16 cellular contexts compared by ENCODE assay signal in the genomic region with DNA sequence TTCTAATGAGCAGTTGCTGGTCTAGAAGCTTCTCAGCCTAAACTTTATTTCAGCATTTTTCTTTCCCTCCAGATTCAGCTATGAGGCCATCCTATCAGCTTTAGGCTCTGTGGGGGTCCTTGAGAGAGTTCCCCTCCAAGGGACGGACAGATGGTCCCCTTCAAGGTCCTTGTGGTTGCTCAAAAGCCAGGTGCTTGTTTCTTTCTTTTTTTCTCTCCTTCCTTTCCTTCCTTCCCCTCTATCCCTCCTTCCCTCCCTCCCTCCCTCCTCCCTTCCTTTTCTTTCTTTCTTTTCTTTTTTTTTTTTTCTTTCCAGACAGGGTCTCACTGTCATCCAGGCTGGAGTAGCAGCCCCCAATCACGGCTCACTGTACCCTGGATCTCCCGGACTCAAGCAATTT. TPM values are rescaled to one million over a fixed set of nuclear protein-coding genes. Genes with fewer than 3 reads are reported as not detected.
DNase-seq lines count a peak whose midpoint lies in the region; ATAC-seq, FAIRE-seq and TF ChIP-seq lines count a peak whose summit lies in the region.
"Had no signal": no experiment of that assay in that cellular context is flagged by ENCODE, and none has a peak within 500 bp of the region (broad histone marks: within the 10 kb centered on the region; RNA-seq: fewer than 3 reads in every experiment).

No MANE protein-coding gene starts in this region.

- no peaks in the 10 kb centered on the region for H3K9me3 Mint-ChIP-seq in activated CD4-positive, alpha-beta T cell treated with anti-CD3 and anti-CD28 coated beads for 36 hours (ENCODE audit: low read depth)
- no peaks in the 10 kb centered on the region for H3K9me3 Mint-ChIP-seq in GM23338

- H3K36me3 Mint-ChIP-seq in activated CD4-positive, alpha-beta T cell treated with anti-CD3 and anti-CD28 coated beads for 36 hours (ENCODE audit: low read depth): no peaks in the 10 kb centered on the region
- H3K36me3 Mint-ChIP-seq in GM23338 (ENCODE audit: low read depth): no peaks in the 10 kb centered on the region; the same call in 2 of the 3 replicates
- H3K36me3 Mint-ChIP-seq: mesothelial cell of epicardium had no signal

- no peak overlapping the region for H3K4me3 ChIP-seq in GM23338
- no peak overlapping the region for H3K4me3 ChIP-seq in K562
- H3K4me3 ChIP-seq in neutrophil (ENCODE audit: low read depth in 1 of 2, low read length in 1 of 2): peak overlapping the region; percentile 86 to 96
- H3K4me3 ChIP-seq: PC-9 had no signal

- peaks cover 42% of the 10 kb centered on the region for H3K27me3 ChIP-seq in GM23338 (ENCODE audit: insufficient read depth)
- H3K27me3 ChIP-seq in K562 (ENCODE audit: control insufficient read depth in 2 of 2, insufficient read depth in 2 of 2, low read length in 2 of 2): peaks cover 31 to 48% of the 10 kb centered on the region in 2 experiments
- H3K27me3 ChIP-seq in neutrophil: no peaks in the 10 kb centered on the region
- H3K27me3 ChIP-seq: right atrium auricular region had no signal

- H3K79me2 ChIP-seq in GM23338 (replicated peaks; ENCODE audit: insufficient read depth) (no peaks in the 10 kb centered on the region), K562 (ENCODE audit: control insufficient read depth, insufficient read depth, low read length) (no peaks in the 10 kb centered on the region)

- POLR2A ChIA-PET in activated CD4-positive, alpha-beta T cell treated with anti-CD3 and anti-CD28 coated beads for 36 hours (lab: Charles Lee): interaction anchor here (0.9 kb wide), 2 partner anchors 18 to 582 kb away, joined by 4 read pairs; no protein-coding TSS in a partner anchor
- POLR2A ChIA-PET in K562 (lab: Yijun Ruan, JAX): interaction anchor here (0.6 to 0.7 kb wide), 2 partner anchors 20 to 23 kb away, joined by 3 read pairs; no protein-coding TSS in a partner anchor
- POLR2A ChIA-PET in GM10248 (lab: Yijun Ruan, JAX): interaction anchor here (0.5 kb wide), 1 partner anchor 59 kb away, joined by 3 read pairs; no protein-coding TSS in a partner anchor

- no peak for TF ChIP-seq EP300 in K562 (IDR thresholded peaks at IDR 0.05; ENCODE audit: low read length)

- peak overlapping the region; percentile 52 for H2AFZ ChIP-seq in GM23338
- H2AFZ ChIP-seq in K562 (ENCODE audit: low read depth, low read length): no peak overlapping the region

- H3K4me1 ChIP-seq in GM23338 (ENCODE audit: insufficient read depth) (peaks cover 11% of the 10 kb centered on the region; the same call in 1 of the 2 replicates), K562 (replicated peaks in 1 of 2; ENCODE audit: control insufficient read depth in 2 of 2, insufficient read depth in 2 of 2, low read length in 2 of 2) (peaks cover 11 to 19% of the 10 kb centered on the region in 2 experiments; a peak in 4 of 5 replicates), neutrophil (ENCODE audit: control insufficient read depth in 1 of 2, insufficient read depth in 1 of 2, low read depth in 1 of 2, low read length in 1 of 2) (peaks cover 73 to 83% of the 10 kb centered on the region in 2 experiments)

- H3K27ac ChIP-seq in GM23338 (ENCODE audit: low read depth) (no peak overlapping the region), K562 (ENCODE audit: extremely low read depth, low read depth, low read length) (no peak overlapping the region), neutrophil (peak overlapping the region; percentile 99)
- H3K27ac ChIP-seq: PC-9, thoracic aorta had no signal

- in situ Hi-C loops in K562 (cut with MboI): no loop called here

- no peaks in the 10 kb centered on the region for H3K36me3 ChIP-seq in GM23338 (ENCODE audit: insufficient read depth)
- no peaks in the 10 kb centered on the region for H3K36me3 ChIP-seq in K562 (ENCODE audit: control insufficient read depth, insufficient read depth, low read length)
- H3K36me3 ChIP-seq in neutrophil: no peaks in the 10 kb centered on the region
- H3K36me3 ChIP-seq: right atrium auricular region, thoracic aorta had no signal

- BruUV-seq in K562 (replicated peaks; lab: Mats Ljungman, UMichigan): no TSS peak

- FAIRE-seq in K562 (lab: Jason Lieb, UNC) (no peak), GM12891 (lab: Jason Lieb, UNC) (no peak)

- peak overlapping the region; percentile 47 for H3K27ac Mint-ChIP-seq in activated CD4-positive, alpha-beta T cell treated with anti-CD3 and anti-CD28 coated beads for 36 hours
- no peak overlapping the region for H3K27ac Mint-ChIP-seq in GM23338
- H3K27ac Mint-ChIP-seq: mesothelial cell of epicardium had no signal

- TF ChIP-seq CTCF in GM23338 (conservative IDR thresholded peaks at IDR 0.05; ENCODE audit: low read depth in 2 of 2): no peak
- TF ChIP-seq CTCF in K562 (IDR thresholded peaks at IDR 0.05 in 2 of 3, conservative IDR thresholded peaks at IDR 0.05 in 1 of 3; ENCODE audit: insufficient read depth in 2 of 3, low read depth in 1 of 3, low read length in 3 of 3): no peak
- no peak for TF ChIP-seq CTCF in neutrophil (IDR thresholded peaks at IDR 0.05)
- TF ChIP-seq CTCF in GM10248 (IDR thresholded peaks at IDR 0.05; ENCODE audit: control extremely low read depth, extremely low read depth, low read depth, missing control alignments): no peak

- peaks cover 67% of the 10 kb centered on the region for H3K4me1 Mint-ChIP-seq in activated CD4-positive, alpha-beta T cell treated with anti-CD3 and anti-CD28 coated beads for 36 hours
- peaks cover 13% of the 10 kb centered on the region for H3K4me1 Mint-ChIP-seq in GM23338

- 0 out of 2 replicates have a peak, but pooled peaks cover 6% of the 10 kb centered on the region for H3F3A ChIP-seq in GM23338 (replicated peaks; ENCODE audit: low read depth)

- TF ChIP-seq RAD21 in K562 (CRISPR knock-in tag; conservative IDR thresholded peaks at IDR 0.05 in 1 of 2, IDR thresholded peaks at IDR 0.05 in 1 of 2): no peak

- TF ChIP-seq POLR2A in K562 (conservative IDR thresholded peaks at IDR 0.05) (no peak), GM12891 (IDR thresholded peaks at IDR 0.05; ENCODE audit: low read depth, low read length) (no peak)

- H3K9ac ChIP-seq in K562 (ENCODE audit: insufficient read depth in 1 of 2, low read depth in 2 of 2, low read length in 2 of 2): no peak overlapping the region

- DNase-seq in activated CD4-positive, alpha-beta T cell treated with anti-CD3 and anti-CD28 coated beads for 36 hours: no peak
- DNase-seq in activated CD4-positive, alpha-beta T cell treated with anti-CD3 and anti-CD28 coated beads for 4 hours: no peak
- no peak for DNase-seq in GM23338 (ENCODE audit: low spot score)
- no peak for DNase-seq in K562 (ENCODE audit: extremely low read depth in 1 of 4, low spot score in 3 of 4)
- no peak for DNase-seq in GM12891 (ENCODE audit: insufficient read length, low spot score)
- no peak for DNase-seq in GM10248 (ENCODE audit: extremely low spot score)
- DNase-seq: 8988T; kidney glomerular epithelial cell; NCI-H69; PC-9; stimulated activated CD4-positive, alpha-beta T cell treated with anti-CD3 and anti-CD28 coated beads, Interleukin-2, amount 100 ng/mL, for 24 hours had no signal

- no peak overlapping the region for H3K4me2 ChIP-seq in GM23338
- H3K4me2 ChIP-seq in K562 (ENCODE audit: insufficient read depth, low read length): no peak overlapping the region

- H3K4me3 Mint-ChIP-seq in activated CD4-positive, alpha-beta T cell treated with anti-CD3 and anti-CD28 coated beads for 36 hours: no peak overlapping the region
- H3K4me3 Mint-ChIP-seq in GM23338: no peak overlapping the region

- WGBS in K562 (ENCODE audit: insufficient coverage, low coverage, missing lambda C conversion rate): 0% methylated on average over 3 of the region's 3 CpGs

- CTCF ChIA-PET in activated CD4-positive, alpha-beta T cell treated with anti-CD3 and anti-CD28 coated beads for 36 hours (lab: Charles Lee): interaction anchor here (0.7 to 2.1 kb wide), 15 partner anchors 13 to 142 kb away, joined by 3 to 10 read pairs (median 4); partner anchors contain the start of gene ATP8B2
- CTCF ChIA-PET in K562 (lab: Yijun Ruan, JAX; ENCODE audit: low intra/inter-chr PET ratio) (interaction anchor here (2.2 kb wide), 1 partner anchor 63 kb away, joined by 6 read pairs; no protein-coding TSS in a partner anchor), GM10248 (lab: Yijun Ruan, JAX) (interaction anchor here (0.6 to 2.1 kb wide), 11 partner anchors 10 to 78 kb away, joined by 3 to 10 read pairs (median 5); no protein-coding TSS in a partner anchor)

- H3K27me3 Mint-ChIP-seq in activated CD4-positive, alpha-beta T cell treated with anti-CD3 and anti-CD28 coated beads for 36 hours: no peaks in the 10 kb centered on the region
- peaks cover 46% of the 10 kb centered on the region for H3K27me3 Mint-ChIP-seq in GM23338 (ENCODE audit: insufficient read depth, low read depth, poor library complexity)

- intact Hi-C loops in activated CD4-positive, alpha-beta T cell treated with anti-CD3 and anti-CD28 coated beads for 36 hours (cut with DNase I, micrococcal nuclease): loop anchor here (2.0 to 5.0 kb wide), 2 partner anchors 52 to 75 kb away; no protein-coding TSS in a partner anchor
- intact Hi-C loops in K562 (cut with micrococcal nuclease): no loop called here

- H3K9me3 ChIP-seq in K562 (replicated peaks; ENCODE audit: control insufficient read depth, insufficient read depth, low read depth, low read length) (no peaks in the 10 kb centered on the region), neutrophil (no peaks in the 10 kb centered on the region)
- H3K9me3 ChIP-seq: right atrium auricular region, thoracic aorta had no signal

- no peaks in the 10 kb centered on the region for H3K9me2 ChIP-seq in GM23338 (ENCODE audit: insufficient read depth)

- H4K20me1 ChIP-seq in GM23338 (replicated peaks; ENCODE audit: insufficient read depth): no peaks in the 10 kb centered on the region
- peaks cover 18% of the 10 kb centered on the region for H4K20me1 ChIP-seq in K562 (replicated peaks; ENCODE audit: control insufficient read depth, insufficient read depth, low read length)

- no peak for ATAC-seq in activated CD4-positive, alpha-beta T cell treated with anti-CD3 and anti-CD28 coated beads for 36 hours
- ATAC-seq in GM23338 (no peak), K562 (no peak), HG02852 (IDR thresholded peaks at IDR 0.05; ENCODE audit: unreplicated experiment) (no peak)

- no peaks in the 10 kb centered on the region for H3K9me1 ChIP-seq in K562 (ENCODE audit: control insufficient read depth, insufficient read depth, low read length)

RNA-seq across cellular contexts. Expression of gene IL6R, which starts 1.2 kb away (rescaled TPM):
- 10 to 100 TPM; 13.1 to 14.0 TPM for total RNA-seq in activated CD4-positive, alpha-beta T cell treated with anti-CD3 and anti-CD28 coated beads for 36 hours
- 3.2 and 13.8 TPM in 2 replicates for total RNA-seq in GM23338 (2014; rRNA removed; shearing (Covaris generic))
- polyA plus RNA-seq in GM23338 (2016; fragmentation: Nextera tagmentation; extraction: Ambion mirVana) (1.0 and 1.2 TPM in 2 replicates), K562 (2011; rRNA removed) (0.25 and 0.83 TPM in 2 replicates), K562 (2014; fragmentation: Illumina TruSeq; extraction: Trizol) (0.09 and 0.40 TPM in 2 replicates), K562 (2014; fragmentation: Nextera tagmentation; extraction: Ambion mirVana) (not detected), K562 (2014; rRNA removed) (0.03 and 1.1 TPM in 2 replicates)
- total RNA-seq in K562 (2011; cell fraction: chromatin; rRNA removed; ENCODE audit: low replicate concordance): 2.6 TPM in 1 of 2 replicates, not detected in the other
- 0.79 and 1.0 TPM in 2 replicates for total RNA-seq in K562 (2011; cell fraction: nucleolus; rRNA removed)
- 0.59 and 2.0 TPM in 2 replicates for total RNA-seq in K562 (2011; cell fraction: nucleoplasm; rRNA removed)
- total RNA-seq in K562 (2014; rRNA removed) (0.05 and 0.37 TPM in 2 replicates), K562 (2014; rRNA removed; fragmentation: Illumina TruSeq; extraction: Trizol) (0.03 and 0.11 TPM in 2 replicates), K562 (2015; rRNA removed; fragmentation: Illumina TruSeq; extraction: Trizol) (0.07 and 0.19 TPM in 2 replicates), K562 (2021) (0.24 and 0.47 TPM in 2 replicates)
- polyA plus RNA-seq in K562 (2011; cell fraction: cytosol; rRNA removed): 0.43 and 0.70 TPM in 2 replicates
- 0.10 and 0.21 TPM in 2 replicates for polyA plus RNA-seq in K562 (2011; cell fraction: nucleus; rRNA removed)
- 0.21 and 0.37 TPM in 2 replicates for polyA plus RNA-seq in K562 (2012)
- polyA minus RNA-seq in K562 (2011; rRNA and poly(A)+ RNA removed): 0.25 and 0.42 TPM in 2 replicates
- not detected in 2 replicates for polyA minus RNA-seq in K562 (2011; cell fraction: cytosol; rRNA and poly(A)+ RNA removed)
- polyA minus RNA-seq in K562 (2011; cell fraction: nucleus; rRNA and poly(A)+ RNA removed): 0.56 TPM in 1 of 2 replicates, not detected in the other
- polyA plus RNA-seq in GM12891 (2012; ENCODE audit: low read depth, missing spikeins): 4.9 TPM

Comparison
In these comparisons a context has a peak if more than half of its experiments do, and no peak if none do; other contexts are left out.
1. H3K4me3 ChIP-seq: peak in neutrophil (2 of 2); none in GM23338 (single experiment) and K562 (single experiment).